ENCODE assay signal across 20 cellular contexts in genomic region chr3:41498847-41499246, GRCh38.
DNase-seq lines count a peak whose midpoint lies in the region; ATAC-seq, FAIRE-seq and TF ChIP-seq lines count a peak whose summit lies in the region.
"Had no signal": no experiment of that assay in that cellular context is flagged by ENCODE, and none has a peak within 500 bp of the region (broad histone marks: within the 10 kb centered on the region; RNA-seq: fewer than 3 reads in every experiment).

No MANE protein-coding gene starts in this region.

- no peak for TF ChIP-seq RAD21 in HepG2 (CRISPR knock-in tag; IDR thresholded peaks at IDR 0.05)
- no peak for TF ChIP-seq RAD21 in K562 (CRISPR knock-in tag; conservative IDR thresholded peaks at IDR 0.05 in 1 of 2, IDR thresholded peaks at IDR 0.05 in 1 of 2)

- H3K4me2 ChIP-seq in HepG2 (ENCODE audit: low read depth, low read length) (no peak overlapping the region), K562 (ENCODE audit: insufficient read depth, low read length) (no peak overlapping the region)
- H3K4me2 ChIP-seq: A549; BLaER1 treated with 17β-estradiol and CSF1 and Interleukin-3, amounts not matched to agents 10 nM and 100 nM had no signal

- intact Hi-C loops in HepG2 (cut with micrococcal nuclease; ENCODE audit: unreplicated experiment) (no loop called here), right lobe of liver (cut with DNase I) (no loop called here), K562 (cut with micrococcal nuclease) (no loop called here)

- WGBS in HepG2 (ENCODE audit: low lambda C conversion rate), result 77% methylated on average over 2 of the region's 2 CpGs
- 82% methylated on average over 2 of the region's 2 CpGs for WGBS in right lobe of liver (ENCODE audit: insufficient coverage, low coverage, low lambda C conversion rate, missing lambda C conversion rate)
- WGBS in K562 (ENCODE audit: insufficient coverage, low coverage, missing lambda C conversion rate), result 0% methylated on average over 2 of the region's 2 CpGs

- H3K4me3 ChIP-seq in HepG2 (replicated peaks in 1 of 3; ENCODE audit: insufficient read depth in 1 of 3, low read depth in 2 of 3, low read length in 3 of 3) (no peak overlapping the region), right lobe of liver (no peak overlapping the region), K562 (no peak overlapping the region)
- H3K4me3 ChIP-seq: A549; BLaER1 treated with 17β-estradiol and CSF1 and Interleukin-3, amounts not matched to agents 10 nM and 100 nM had no signal

- in situ Hi-C loops in HepG2 (cut with HindIII; ENCODE audit: extremely low pct_ligation_motif_present, low pct_unique_long_range_greater_than_20kb), result no loop called here
- in situ Hi-C loops in K562 (cut with MboI), result no loop called here

- H3K9ac ChIP-seq in HepG2 (ENCODE audit: insufficient read depth, low read depth, low read length) (no peak overlapping the region), K562 (ENCODE audit: insufficient read depth in 1 of 2, low read depth in 2 of 2, low read length in 2 of 2) (no peak overlapping the region)
- H3K9ac ChIP-seq: BLaER1 treated with 17β-estradiol and CSF1 and Interleukin-3, amounts not matched to agents 10 nM and 100 nM had no signal

- H3K27ac ChIP-seq in HepG2 (ENCODE audit: extremely low read length, insufficient read depth, low read length) (no peak overlapping the region), right lobe of liver (no peak overlapping the region), K562 (ENCODE audit: extremely low read depth, low read depth, low read length) (no peak overlapping the region)
- H3K27ac ChIP-seq: 22Rv1; A549; BLaER1 treated with 17β-estradiol and CSF1 and Interleukin-3, amounts not matched to agents 10 nM and 100 nM; C4-2B had no signal

- POLR2A ChIA-PET in HepG2 (lab: Yijun Ruan, JAX) (no interaction called here), K562 (lab: Yijun Ruan, JAX) (no interaction called here)

- BruUV-seq in HepG2 (replicated peaks; lab: Mats Ljungman, UMichigan) (no TSS peak), K562 (replicated peaks; lab: Mats Ljungman, UMichigan) (no TSS peak)

- H3K79me2 ChIP-seq in HepG2 (ENCODE audit: insufficient read depth, low read length), result no peaks in the 10 kb centered on the region
- H3K79me2 ChIP-seq in K562 (ENCODE audit: control insufficient read depth, insufficient read depth, low read length), result no peaks in the 10 kb centered on the region

- H3K27me3 ChIP-seq in HepG2 (ENCODE audit: control insufficient read depth in 1 of 2, insufficient read depth in 2 of 2, low read length in 2 of 2) (no peaks in the 10 kb centered on the region), right lobe of liver (no peaks in the 10 kb centered on the region), K562 (ENCODE audit: control insufficient read depth in 2 of 2, insufficient read depth in 2 of 2, low read length in 2 of 2) (no peaks in the 10 kb centered on the region)
- H3K27me3 ChIP-seq: BLaER1 treated with 17β-estradiol and CSF1 and Interleukin-3, amounts not matched to agents 10 nM and 100 nM had no signal

- no peaks in the 10 kb centered on the region for H3K9me1 ChIP-seq in K562 (ENCODE audit: control insufficient read depth, insufficient read depth, low read length)

- no peaks in the 10 kb centered on the region for H3K4me1 ChIP-seq in HepG2 (ENCODE audit: insufficient read depth, low read length)
- no peaks in the 10 kb centered on the region for H3K4me1 ChIP-seq in right lobe of liver
- no peaks in the 10 kb centered on the region for H3K4me1 ChIP-seq in K562 (replicated peaks in 1 of 2; ENCODE audit: control insufficient read depth in 2 of 2, insufficient read depth in 2 of 2, low read length in 2 of 2)
- H3K4me1 ChIP-seq: A549; BLaER1 treated with 17β-estradiol and CSF1 and Interleukin-3, amounts not matched to agents 10 nM and 100 nM; Caco-2 had no signal

- H3K9me3 ChIP-seq in HepG2 (ENCODE audit: low read length) (no peaks in the 10 kb centered on the region), right lobe of liver (no peaks in the 10 kb centered on the region), K562 (replicated peaks; ENCODE audit: control insufficient read depth, insufficient read depth, low read depth, low read length) (no peaks in the 10 kb centered on the region)
- H3K9me3 ChIP-seq: A549; BLaER1 treated with 17β-estradiol and CSF1 and Interleukin-3, amounts not matched to agents 10 nM and 100 nM; Caco-2 had no signal

- H3K36me3 ChIP-seq in HepG2 (replicated peaks in 1 of 2; ENCODE audit: control insufficient read depth in 1 of 2, insufficient read depth in 2 of 2, low read length in 2 of 2) (no peaks in the 10 kb centered on the region), right lobe of liver (no peaks in the 10 kb centered on the region), K562 (ENCODE audit: control insufficient read depth, insufficient read depth, low read length) (no peaks in the 10 kb centered on the region)
- H3K36me3 ChIP-seq: BLaER1 treated with 17β-estradiol and CSF1 and Interleukin-3, amounts not matched to agents 10 nM and 100 nM had no signal

- no peak overlapping the region for H2AFZ ChIP-seq in HepG2 (ENCODE audit: low read length)
- no peak overlapping the region for H2AFZ ChIP-seq in K562 (ENCODE audit: low read depth, low read length)

- FAIRE-seq in HepG2 (lab: Jason Lieb, UNC), result no peak
- FAIRE-seq in H54 (lab: Jason Lieb, UNC), result peak; percentile 6
- no peak for FAIRE-seq in K562 (lab: Jason Lieb, UNC)
- FAIRE-seq: A549, D721Med, G401.6, GM12891, GM19239 had no signal

- DNase-seq in HepG2 (ENCODE audit: low spot score) (no peak), right lobe of liver (no peak), H54 (ENCODE audit: insufficient read length, low spot score) (no peak), K562 (ENCODE audit: extremely low read depth in 1 of 4, low spot score in 3 of 4) (no peak)
- DNase-seq in activated CD4-positive, alpha-beta T cell treated with anti-CD3 and anti-CD28 coated beads for 1 hour, result no peak
- DNase-seq: AML-193; Caco-2; Calu3; CD4-positive, alpha-beta T cell; CD8-positive, alpha-beta T cell; DMS79 treated with DMSO at 0.1 percent for 48 hours; GF-D8 had no signal

- no peak for TF ChIP-seq CTCF in HepG2 (CRISPR knock-in tag; IDR thresholded peaks at IDR 0.05)
- no peak for TF ChIP-seq CTCF in right lobe of liver (IDR thresholded peaks at IDR 0.05)
- no peak for TF ChIP-seq CTCF in K562 (IDR thresholded peaks at IDR 0.05 in 2 of 3, conservative IDR thresholded peaks at IDR 0.05 in 1 of 3; ENCODE audit: insufficient read depth in 2 of 3, low read depth in 1 of 3, low read length in 3 of 3)

- CTCF ChIA-PET in HepG2 (lab: Yijun Ruan, JAX; ENCODE audit: low intra/inter-chr PET ratio, low total read pairs) (no interaction called here), K562 (lab: Yijun Ruan, JAX; ENCODE audit: low intra/inter-chr PET ratio) (no interaction called here)

- H4K20me1 ChIP-seq in HepG2 (ENCODE audit: insufficient read depth, low read length) (no peaks in the 10 kb centered on the region), K562 (replicated peaks; ENCODE audit: control insufficient read depth, insufficient read depth, low read length) (no peaks in the 10 kb centered on the region)
- H4K20me1 ChIP-seq: BLaER1 treated with 17β-estradiol and CSF1 and Interleukin-3, amounts not matched to agents 10 nM and 100 nM had no signal

- ATAC-seq in HepG2 (no peak), right lobe of liver (no peak), K562 (no peak)
- ATAC-seq: A549; CD8-positive, alpha-beta T cell had no signal

- TF ChIP-seq EP300 in HepG2 (IDR thresholded peaks at IDR 0.05; ENCODE audit: low read depth in 2 of 2, low read length in 2 of 2) (no peak), HepG2 (CRISPR knock-in tag; IDR thresholded peaks at IDR 0.05; ENCODE audit: borderline replicate concordance) (no peak), K562 (IDR thresholded peaks at IDR 0.05; ENCODE audit: low read length) (no peak)

- TF ChIP-seq POLR2A in HepG2 (IDR thresholded peaks at IDR 0.05; ENCODE audit: insufficient read depth in 1 of 2, low read depth in 2 of 2, low read length in 2 of 2), result no peak
- no peak for TF ChIP-seq POLR2A in right lobe of liver (IDR thresholded peaks at IDR 0.05)
- no peak for TF ChIP-seq POLR2A in H54 (IDR thresholded peaks at IDR 0.05; ENCODE audit: low read depth, low read length)
- TF ChIP-seq POLR2A in K562 (conservative IDR thresholded peaks at IDR 0.05), result no peak

TF ChIP-seq in HepG2, 621 proteins besides CTCF, POLR2A, EP300 and RAD21:
- no peak for TF ChIP-seq SETDB1 (CRISPR knock-in tag; IDR thresholded peaks at IDR 0.05; ENCODE audit: borderline replicate concordance)
- TF ChIP-seq MAFK (conservative IDR thresholded peaks at IDR 0.05 in 1 of 2, IDR thresholded peaks at IDR 0.05 in 1 of 2; ENCODE audit: low read length in 2 of 2), result peak; percentile 43 to 69; a peak in 3 of 4 replicates
- TF ChIP-seq MAFF (IDR thresholded peaks at IDR 0.05; ENCODE audit: low read depth, low read length), result peak; percentile 50

TF ChIP-seq in K562, 482 proteins besides CTCF, POLR2A, EP300 and RAD21:
- no peak for TF ChIP-seq HNRNPK (IDR thresholded peaks at IDR 0.05; ENCODE audit: low read depth, low read length, poor library complexity, severe bottlenecking)
- peak; percentile 20; the same call in 1 of the 2 replicates for TF ChIP-seq MAFF (IDR thresholded peaks at IDR 0.05; ENCODE audit: low read length)
- TF ChIP-seq ZNF316 (IDR thresholded peaks at IDR 0.05), result peak; percentile 41
- no peak for TF ChIP-seq KDM5B (IDR thresholded peaks at IDR 0.05; ENCODE audit: insufficient replicate concordance, low read depth, low read length)

Comparison
In these comparisons a context has a peak if more than half of its experiments do, and no peak if none do; other contexts are left out.
1. Of the 241 proteins assayed by ChIP-seq in both HepG2 and K562: peak only in HepG2: MAFK; only in K562: none; in both: MAFF; in neither: 239.